1 cellular context compared by ENCODE assay signal in the genomic region with DNA sequence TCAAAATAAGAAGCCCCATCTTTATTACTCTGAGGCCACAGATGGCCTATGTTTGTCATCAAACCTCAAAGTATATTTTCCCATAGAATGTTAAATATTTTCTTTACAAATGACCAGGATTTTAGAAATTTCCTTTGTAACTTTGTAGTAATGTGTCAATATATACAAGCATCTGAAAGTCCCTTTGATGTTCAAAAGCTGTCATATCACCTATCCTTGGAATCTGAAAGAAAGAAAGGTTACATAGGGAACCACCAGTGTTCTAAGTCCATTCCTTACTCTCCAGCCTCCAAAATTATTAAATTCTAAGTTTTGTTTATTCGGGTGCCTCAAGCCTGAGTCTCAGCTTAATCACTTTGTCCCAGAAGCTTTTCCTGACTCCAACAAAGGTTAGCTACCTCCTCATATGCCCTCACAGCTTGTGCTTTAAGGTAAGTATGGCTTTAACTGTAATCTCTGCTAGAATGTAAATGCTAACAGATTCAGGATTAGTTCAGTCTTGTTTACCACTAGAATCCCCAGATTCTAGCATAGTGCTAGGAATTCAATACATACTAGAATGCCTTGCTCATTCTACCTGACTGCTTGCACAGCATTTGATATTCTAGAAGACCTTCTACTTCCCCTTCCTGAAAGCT.
A peak's percentile ranks its signal among the peaks of the same experiment; 100 is the strongest.
TF ChIP-seq lines count a peak whose summit lies in the region.

No MANE protein-coding gene starts in this region.

TF ChIP-seq in HepG2, 621 proteins besides CTCF, POLR2A, EP300 and RAD21 (continued from another document):
- TF ChIP-seq ZNF770 (CRISPR knock-in tag; IDR thresholded peaks at IDR 0.05) (peak; percentile 37; the same call in 1 of the 2 replicates), NR2F6 (IDR thresholded peaks at IDR 0.05) (peak; percentile 57), NR2F6 (CRISPR knock-in tag; IDR thresholded peaks at IDR 0.05) (peak; percentile 65), FOXO1 (CRISPR knock-in tag; IDR thresholded peaks at IDR 0.05) (peak; percentile 39; the same call in 1 of the 2 replicates), TCF7 (IDR thresholded peaks at IDR 0.05; ENCODE audit: low read depth) (peak; percentile 96)
